In the genomic region with DNA sequence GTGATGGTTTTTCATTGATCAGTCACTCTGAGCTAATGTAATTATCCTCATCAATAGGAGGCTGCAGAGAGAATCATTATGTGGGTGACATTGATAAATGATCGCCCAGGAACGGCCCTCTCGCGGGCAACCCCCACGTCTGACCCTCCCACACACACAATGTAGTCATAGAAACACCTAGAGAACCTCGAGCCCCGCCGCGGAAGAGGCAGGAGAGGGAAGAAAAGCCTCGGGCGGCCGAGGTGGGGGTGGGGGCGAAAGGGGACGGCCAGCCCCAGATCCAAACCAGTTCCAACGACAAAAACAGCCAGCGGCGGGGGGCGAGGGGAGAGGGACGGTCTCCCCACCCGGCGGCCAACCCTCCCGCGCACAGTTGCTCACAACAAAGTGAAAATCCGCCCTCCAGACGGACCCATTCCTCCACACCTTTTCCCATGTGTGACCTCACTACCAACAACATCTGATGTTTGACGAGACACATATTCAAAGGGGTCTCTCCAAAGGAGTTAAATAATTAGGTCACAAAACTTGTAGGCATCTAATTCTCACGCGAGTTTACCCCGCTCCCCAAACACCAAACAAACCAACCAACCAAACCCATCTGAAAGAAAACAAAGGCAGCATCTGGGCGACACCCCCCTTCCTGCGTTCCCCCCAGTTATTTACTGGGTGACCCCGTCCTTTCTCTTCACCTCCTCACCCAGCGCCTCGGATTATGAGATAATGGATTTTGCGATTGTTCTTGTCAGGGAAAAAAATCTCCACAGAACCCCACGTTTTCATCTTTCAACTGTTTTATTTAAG, we compare ENCODE assay signal across 9 cellular contexts.
A peak's percentile ranks its signal among the peaks of the same experiment; 100 is the strongest.
DNase-seq lines count a peak whose midpoint lies in the region; ATAC-seq, FAIRE-seq and TF ChIP-seq lines count a peak whose summit lies in the region.
"Had no signal": no experiment of that assay in that cellular context is flagged by ENCODE, and none has a peak within 500 bp of the region (broad histone marks: within the 10 kb centered on the region; RNA-seq: fewer than 3 reads in every experiment).

No MANE protein-coding gene starts in this region.

- H3K36me3 ChIP-seq in kidney (ENCODE audit: control insufficient read depth in 1 of 2, insufficient read depth in 2 of 2, low read length in 2 of 2), result no peaks in the 10 kb centered on the region
- H3K36me3 ChIP-seq in stomach smooth muscle (ENCODE audit: control insufficient read depth in 2 of 2, insufficient read depth in 2 of 2, low read length in 2 of 2), result peaks cover 3 to 9% of the 10 kb centered on the region in 2 donors

- H3K27ac Mint-ChIP-seq in HFFc6, result no peak overlapping the region
- H3K27ac Mint-ChIP-seq in brain, result peak overlapping the region; percentile 89 to 97 (median 95)
- H3K27ac Mint-ChIP-seq: activated T-helper 1 cell treated with anti-CD3 and anti-CD28 coated beads, Interleukin-12 subunit alpha, Interleukin-12 subunit beta, Interleukin-2, Interleukin-4 antibody, amounts not matched to agents 30 ng/mL and 10 ng/mL and 1 ng/mL, durations not matched to agents 14 hours and 24 hours and 36 hours had no signal

- FAIRE-seq in kidney (lab: Jason Lieb, UNC), result no peak

- H3K4me1 Mint-ChIP-seq in HFFc6 (ENCODE audit: low read depth) (peaks cover 52% of the 10 kb centered on the region), brain (peaks cover 95% of the 10 kb centered on the region)

- intact Hi-C loops in kidney (cut with DNase I), result loop anchor here (10.0 kb wide), 1 partner anchor 217 kb away; the partner anchor contains the start of gene MEIS2

- peak overlapping the region; percentile 23 to 44 for H3K27ac ChIP-seq in kidney (ENCODE audit: low read depth in 2 of 2, low read length in 2 of 2)
- H3K27ac ChIP-seq in stomach smooth muscle (ENCODE audit: low read length), result peak overlapping the region; percentile 66

- DNase-seq in HFFc6 (no peak), kidney (peak; percentile 70)
- DNase-seq in stimulated activated CD4-positive, alpha-beta T cell treated with anti-CD3 and anti-CD28 coated beads, Interleukin-15, amount 100 ng/mL, for 24 hours, result no peak

- H3K36me3 Mint-ChIP-seq in HFFc6 (ENCODE audit: low read depth) (peaks cover 22% of the 10 kb centered on the region; the same call in 1 of the 2 replicates), brain (peaks cover 20% of the 10 kb centered on the region)

- peak overlapping the region in 1 of 2 donors; percentile 46 for H3K9ac ChIP-seq in kidney (ENCODE audit: low read length in 2 of 2)
- peak overlapping the region in 1 of 2 donors; percentile 13 for H3K9ac ChIP-seq in stomach smooth muscle (ENCODE audit: low read length in 2 of 2)

- no peak for ATAC-seq in HG02981 (IDR thresholded peaks at IDR 0.05; ENCODE audit: unreplicated experiment)
- ATAC-seq in GM21360 (IDR thresholded peaks at IDR 0.05; ENCODE audit: unreplicated experiment), result no peak
- ATAC-seq in HG02840 (IDR thresholded peaks at IDR 0.05; ENCODE audit: low FRiP score, unreplicated experiment), result no peak

- H3K9me3 ChIP-seq in kidney (ENCODE audit: control insufficient read depth in 1 of 2, low read length in 2 of 2), result no peaks in the 10 kb centered on the region
- H3K9me3 ChIP-seq in stomach smooth muscle (ENCODE audit: control insufficient read depth in 2 of 2, low read length in 2 of 2), result no peaks in the 10 kb centered on the region

- peak overlapping the region; percentile 23 to 47 for H3K4me3 ChIP-seq in kidney (ENCODE audit: low read length in 2 of 2)
- H3K4me3 ChIP-seq in stomach smooth muscle (ENCODE audit: low read length in 2 of 2), result peak overlapping the region; percentile 7 to 67

- H3K4me1 ChIP-seq in kidney (ENCODE audit: control insufficient read depth in 1 of 2, insufficient read depth in 1 of 2, low read depth in 1 of 2, low read length in 2 of 2) (peaks cover 6 to 8% of the 10 kb centered on the region in 2 donors), stomach smooth muscle (ENCODE audit: control insufficient read depth, insufficient read depth, low read length) (peaks cover 9% of the 10 kb centered on the region)

- H3K27me3 Mint-ChIP-seq in HFFc6 (ENCODE audit: insufficient read depth) (peaks cover 18% of the 10 kb centered on the region), brain (peaks cover 25% of the 10 kb centered on the region)

- peaks cover 12 to 45% of the 10 kb centered on the region in 2 donors for H3K27me3 ChIP-seq in stomach smooth muscle (ENCODE audit: control insufficient read depth in 1 of 2, insufficient read depth in 2 of 2, low read length in 2 of 2)

- H3K4me3 Mint-ChIP-seq in HFFc6, result peak overlapping the region; percentile 75
- H3K4me3 Mint-ChIP-seq in brain, result peak overlapping the region; percentile 82 to 87 (median 84)
- H3K4me3 Mint-ChIP-seq: activated T-helper 1 cell treated with anti-CD3 and anti-CD28 coated beads, Interleukin-12 subunit alpha, Interleukin-12 subunit beta, Interleukin-2, Interleukin-4 antibody, amounts not matched to agents 30 ng/mL and 10 ng/mL and 1 ng/mL, durations not matched to agents 14 hours and 24 hours and 36 hours had no signal

- TF ChIP-seq CTCF in HFFc6 (IDR thresholded peaks at IDR 0.05) (no peak), brain (conservative IDR thresholded peaks at IDR 0.05) (no peak), kidney (IDR thresholded peaks at IDR 0.05; ENCODE audit: borderline replicate concordance, extremely low read depth, insufficient read depth) (no peak)

- no peaks in the 10 kb centered on the region for H3K9me3 Mint-ChIP-seq in HFFc6
- H3K9me3 Mint-ChIP-seq in brain, result no peaks in the 10 kb centered on the region
- H3K9me3 Mint-ChIP-seq: activated T-helper 1 cell treated with anti-CD3 and anti-CD28 coated beads, Interleukin-12 subunit alpha, Interleukin-12 subunit beta, Interleukin-2, Interleukin-4 antibody, amounts not matched to agents 30 ng/mL and 10 ng/mL and 1 ng/mL, durations not matched to agents 14 hours and 24 hours and 36 hours had no signal
